In genomic region chr16:2537451-2538379, GRCh38 we compare ENCODE assay signal across 8 cellular contexts. TPM values are rescaled to one million over a fixed set of nuclear protein-coding genes. Genes with fewer than 3 reads are reported as not detected.
DNase-seq lines count a peak whose midpoint lies in the region; ATAC-seq and TF ChIP-seq lines count a peak whose summit lies in the region.

Gene PDPK1, plus strand, starts transcription at chr16:2538021. Its CDS starts 92 bp downstream, at chr16:2538113.

- H3K4me1 ChIP-seq in Caco-2, result peaks cover 25% of the 10 kb centered on the region
- no peaks in the 10 kb centered on the region for H3K4me1 ChIP-seq in HUES48 (ENCODE audit: control insufficient read depth, insufficient read depth, low read length)
- peaks cover 17% of the 10 kb centered on the region for H3K4me1 ChIP-seq in NT2/D1 (ENCODE audit: insufficient read depth, insufficient read length)

- H3K9ac ChIP-seq in HUES48 (ENCODE audit: low read depth, low read length) (peak within 1 kb of the TSS; percentile 51; the same call in 1 of the 2 replicates), NT2/D1 (ENCODE audit: insufficient read length, low read depth) (peak within 1 kb of the TSS; percentile 90)

- peak; percentile 93 to 95 for DNase-seq in Caco-2
- peak; percentile 95 for DNase-seq in NT2/D1 (ENCODE audit: low read depth, low spot score)
- DNase-seq in activated CD8-positive, alpha-beta memory T cell treated with anti-CD3 and anti-CD28 coated beads, Interleukin-2, amount 50 U/mL, for 24 hours (ENCODE audit: extremely low read depth), result peak; percentile 78
- DNase-seq in midbrain (lab: John Stamatoyannopoulos, UW), result peak; percentile 95
- peak; percentile 92 to 95 for DNase-seq in stimulated activated CD8-positive, alpha-beta memory T cell treated with anti-CD3 and anti-CD28 coated beads, Interleukin-15, amount 100 ng/mL, for 48 hours (ENCODE audit: low read depth in 2 of 2)

- peak within 1 kb of the TSS; percentile 81 for H3K4me3 Mint-ChIP-seq in Caco-2 (ENCODE audit: unreplicated experiment)

- H3K4me3 ChIP-seq in Caco-2 (ENCODE audit: low read depth, low read length) (peak within 1 kb of the TSS; percentile 78), HUES48 (ENCODE audit: low read depth, low read length) (peak within 1 kb of the TSS; percentile 80), NT2/D1 (ENCODE audit: insufficient read length, low read depth) (peak within 1 kb of the TSS; percentile 76)

- H3K36me3 Mint-ChIP-seq in Caco-2 (ENCODE audit: insufficient read depth, unreplicated experiment), result peaks cover 26% of the 10 kb centered on the region

- in situ Hi-C loops in endometrial microvascular endothelial cells (cut with HindIII; ENCODE audit: inconsistent ontology term, low pct_unique_long_range_greater_than_20kb, low sequenced_read_pairs), result no loop called here

- no peaks in the 10 kb centered on the region for H3K27me3 Mint-ChIP-seq in Caco-2 (ENCODE audit: insufficient read depth, unreplicated experiment)

- H3K27ac Mint-ChIP-seq in Caco-2 (ENCODE audit: unreplicated experiment), result peak within 1 kb of the TSS; percentile 74

- intact Hi-C loops in Caco-2 (cut with micrococcal nuclease; ENCODE audit: unreplicated experiment), result no loop called here

- peak; percentile 83 for ATAC-seq in GM21423 (IDR thresholded peaks at IDR 0.05; ENCODE audit: unreplicated experiment)

- BruUV-seq in Caco-2 (replicated peaks; lab: Mats Ljungman, UMichigan), result no TSS peak

- H3K36me3 ChIP-seq in Caco-2 (ENCODE audit: control insufficient read depth, insufficient read depth, low read length), result no peaks in the 10 kb centered on the region
- peaks cover 4% of the 10 kb centered on the region; the same call in 1 of the 2 replicates for H3K36me3 ChIP-seq in HUES48 (ENCODE audit: control insufficient read depth, insufficient read depth, low read length)
- peaks cover 16% of the 10 kb centered on the region for H3K36me3 ChIP-seq in NT2/D1 (ENCODE audit: insufficient read depth, insufficient read length, low read length)

- no peaks in the 10 kb centered on the region for H3K9me3 ChIP-seq in Caco-2
- no peaks in the 10 kb centered on the region for H3K9me3 ChIP-seq in HUES48 (ENCODE audit: control insufficient read depth, insufficient read depth, low read length)
- H3K9me3 ChIP-seq in NT2/D1 (ENCODE audit: insufficient read depth, low read length), result no peaks in the 10 kb centered on the region

- H3K4me1 Mint-ChIP-seq in Caco-2 (ENCODE audit: low read depth, unreplicated experiment), result peaks cover 16% of the 10 kb centered on the region

- TF ChIP-seq CTCF in Caco-2 (IDR thresholded peaks at IDR 0.05; ENCODE audit: insufficient read depth in 1 of 2, low read depth in 1 of 2, low read length in 1 of 2, severe bottlenecking in 1 of 2, unreplicated experiment in 1 of 2), result no peak

- POLR2A ChIA-PET in Caco-2 (lab: Charles Lee), result interaction anchor here (0.6 to 1.1 kb wide), 3 partner anchors 14 to 23 kb away, joined by 5 to 6 read pairs (median 5); partner anchors contain the start of gene AMDHD2

- H3K27me3 ChIP-seq in Caco-2 (replicated peaks; ENCODE audit: control insufficient read depth, insufficient read depth, low read length) (no peaks in the 10 kb centered on the region), HUES48 (ENCODE audit: control insufficient read depth, insufficient read depth, low read length) (no peaks in the 10 kb centered on the region), NT2/D1 (ENCODE audit: insufficient read depth, insufficient read length) (no peaks in the 10 kb centered on the region)

- H3K9me3 Mint-ChIP-seq in Caco-2 (ENCODE audit: unreplicated experiment), result no peaks in the 10 kb centered on the region

- peak within 1 kb of the TSS; percentile 66 for H3K27ac ChIP-seq in HUES48 (ENCODE audit: low read depth, low read length)

- CTCF ChIA-PET in Caco-2 (lab: Charles Lee), result interaction anchor here (0.5 to 0.7 kb wide), 2 partner anchors 113 to 311 kb away, joined by 3 to 4 read pairs; no protein-coding TSS in a partner anchor

RNA-seq across cellular contexts. Expression of gene PDPK1, which starts in this region (rescaled TPM):
- total RNA-seq in Caco-2 (2022) (60.5 and 69.8 TPM in 2 replicates), endometrial microvascular endothelial cells (ENCODE audit: inconsistent ontology term) (15.5 TPM)

Comparison
In these comparisons a context has a peak if more than half of its experiments do, and no peak if none do; other contexts are left out.
1. Peak in every context shown above with its lines: DNase-seq, ATAC-seq, H3K4me3 ChIP-seq and H3K27ac ChIP-seq.